ENCODE assay signal across 1 cellular context in the genomic region with DNA sequence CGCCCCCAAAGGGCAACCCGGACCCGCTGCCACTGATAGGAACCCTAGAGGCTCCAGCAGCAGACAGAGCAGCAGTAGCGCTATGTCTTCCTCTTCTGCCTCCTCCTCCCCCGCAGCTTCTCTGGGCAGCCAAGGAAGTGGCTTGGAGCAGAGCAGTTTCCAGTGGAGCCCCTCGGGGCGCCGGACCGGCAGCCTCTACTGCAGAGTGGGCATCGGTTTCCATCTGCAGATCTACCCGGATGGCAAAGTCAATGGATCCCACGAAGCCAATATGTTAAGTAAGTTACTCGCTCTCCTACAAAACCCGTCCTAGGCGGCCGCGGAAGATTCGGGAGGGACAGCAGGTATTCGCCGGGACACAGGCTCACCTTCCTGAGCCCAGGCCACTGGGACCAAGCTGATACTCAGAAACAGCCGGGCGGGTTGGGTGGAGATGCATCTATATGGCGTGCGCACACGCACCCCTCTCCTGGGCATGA.
A peak's percentile ranks its signal among the peaks of the same experiment; 100 is the strongest.
TF ChIP-seq lines count a peak whose summit lies in the region.

No MANE protein-coding gene starts in this region.

TF ChIP-seq in HEK293, 187 proteins besides CTCF, POLR2A, EP300 and RAD21 (continued from another document):
- TF ChIP-seq, protein P1, sequence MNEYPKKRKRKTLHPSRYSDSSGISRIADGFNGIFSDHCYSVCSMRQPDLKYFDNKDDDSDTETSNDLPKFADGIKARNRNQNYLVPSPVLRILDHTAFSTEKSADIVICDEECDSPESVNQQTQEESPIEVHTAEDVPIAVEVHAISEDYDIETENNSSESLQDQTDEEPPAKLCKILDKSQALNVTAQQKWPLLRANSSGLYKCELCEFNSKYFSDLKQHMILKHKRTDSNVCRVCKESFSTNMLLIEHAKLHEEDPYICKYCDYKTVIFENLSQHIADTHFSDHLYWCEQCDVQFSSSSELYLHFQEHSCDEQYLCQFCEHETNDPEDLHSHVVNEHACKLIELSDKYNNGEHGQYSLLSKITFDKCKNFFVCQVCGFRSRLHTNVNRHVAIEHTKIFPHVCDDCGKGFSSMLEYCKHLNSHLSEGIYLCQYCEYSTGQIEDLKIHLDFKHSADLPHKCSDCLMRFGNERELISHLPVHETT (tag by site-specific recombination; IDR thresholded peaks at IDR 0.05) = no peak
- no peak for TF ChIP-seq ZNF558 (tag by site-specific recombination; IDR thresholded peaks at IDR 0.05)
- TF ChIP-seq, protein P2, sequence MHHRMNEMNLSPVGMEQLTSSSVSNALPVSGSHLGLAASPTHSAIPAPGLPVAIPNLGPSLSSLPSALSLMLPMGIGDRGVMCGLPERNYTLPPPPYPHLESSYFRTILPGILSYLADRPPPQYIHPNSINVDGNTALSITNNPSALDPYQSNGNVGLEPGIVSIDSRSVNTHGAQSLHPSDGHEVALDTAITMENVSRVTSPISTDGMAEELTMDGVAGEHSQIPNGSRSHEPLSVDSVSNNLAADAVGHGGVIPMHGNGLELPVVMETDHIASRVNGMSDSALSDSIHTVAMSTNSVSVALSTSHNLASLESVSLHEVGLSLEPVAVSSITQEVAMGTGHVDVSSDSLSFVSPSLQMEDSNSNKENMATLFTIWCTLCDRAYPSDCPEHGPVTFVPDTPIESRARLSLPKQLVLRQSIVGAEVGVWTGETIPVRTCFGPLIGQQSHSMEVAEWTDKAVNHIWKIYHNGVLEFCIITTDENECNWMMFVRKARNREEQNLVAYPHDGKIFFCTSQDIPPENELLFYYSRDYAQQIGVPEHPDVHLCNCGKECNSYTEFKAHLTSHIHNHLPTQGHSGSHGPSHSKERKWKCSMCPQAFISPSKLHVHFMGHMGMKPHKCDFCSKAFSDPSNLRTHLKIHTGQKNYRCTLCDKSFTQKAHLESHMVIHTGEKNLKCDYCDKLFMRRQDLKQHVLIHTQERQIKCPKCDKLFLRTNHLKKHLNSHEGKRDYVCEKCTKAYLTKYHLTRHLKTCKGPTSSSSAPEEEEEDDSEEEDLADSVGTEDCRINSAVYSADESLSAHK (tag by site-specific recombination; IDR thresholded peaks at IDR 0.05) = peak; percentile 64
- TF ChIP-seq GLIS2 (tag by site-specific recombination; IDR thresholded peaks at IDR 0.05) = 0 out of 2 replicates have a peak, but pooled peaks have one; percentile 13
- TF ChIP-seq, protein P3, sequence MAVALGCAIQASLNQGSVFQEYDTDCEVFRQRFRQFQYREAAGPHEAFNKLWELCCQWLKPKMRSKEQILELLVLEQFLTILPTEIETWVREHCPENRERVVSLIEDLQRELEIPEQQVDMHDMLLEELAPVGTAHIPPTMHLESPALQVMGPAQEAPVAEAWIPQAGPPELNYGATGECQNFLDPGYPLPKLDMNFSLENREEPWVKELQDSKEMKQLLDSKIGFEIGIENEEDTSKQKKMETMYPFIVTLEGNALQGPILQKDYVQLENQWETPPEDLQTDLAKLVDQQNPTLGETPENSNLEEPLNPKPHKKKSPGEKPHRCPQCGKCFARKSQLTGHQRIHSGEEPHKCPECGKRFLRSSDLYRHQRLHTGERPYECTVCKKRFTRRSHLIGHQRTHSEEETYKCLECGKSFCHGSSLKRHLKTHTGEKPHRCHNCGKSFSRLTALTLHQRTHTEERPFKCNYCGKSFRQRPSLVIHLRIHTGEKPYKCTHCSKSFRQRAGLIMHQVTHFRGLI (tag by site-specific recombination; IDR thresholded peaks at IDR 0.05) = no peak
- TF ChIP-seq, protein P4, sequence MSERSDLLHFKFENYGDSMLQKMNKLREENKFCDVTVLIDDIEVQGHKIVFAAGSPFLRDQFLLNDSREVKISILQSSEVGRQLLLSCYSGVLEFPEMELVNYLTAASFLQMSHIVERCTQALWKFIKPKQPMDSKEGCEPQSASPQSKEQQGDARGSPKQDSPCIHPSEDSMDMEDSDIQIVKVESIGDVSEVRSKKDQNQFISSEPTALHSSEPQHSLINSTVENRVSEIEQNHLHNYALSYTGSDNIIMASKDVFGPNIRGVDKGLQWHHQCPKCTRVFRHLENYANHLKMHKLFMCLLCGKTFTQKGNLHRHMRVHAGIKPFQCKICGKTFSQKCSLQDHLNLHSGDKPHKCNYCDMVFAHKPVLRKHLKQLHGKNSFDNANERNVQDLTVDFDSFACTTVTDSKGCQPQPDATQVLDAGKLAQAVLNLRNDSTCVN (tag by site-specific recombination; optimal IDR thresholded peaks at IDR 0.05) = no peak
- no peak for TF ChIP-seq ZNF514 (tag by site-specific recombination; IDR thresholded peaks at IDR 0.05)
- TF ChIP-seq FEZF1 (tag by site-specific recombination; IDR thresholded peaks at IDR 0.05) = no peak
- TF ChIP-seq KLF9 (tag by site-specific recombination; IDR thresholded peaks at IDR 0.05; ENCODE audit: low read depth) = no peak
- no peak for TF ChIP-seq ZNF394 (tag by site-specific recombination; IDR thresholded peaks at IDR 0.05; ENCODE audit: borderline replicate concordance)
- no peak for TF ChIP-seq MZF1 (tag by site-specific recombination; IDR thresholded peaks at IDR 0.05; ENCODE audit: borderline replicate concordance)
